Comparison of ENCODE assay signal across 19 cellular contexts in genomic region chrX:96102997-96103396, GRCh38.
DNase-seq lines count a peak whose midpoint lies in the region; ATAC-seq, FAIRE-seq and TF ChIP-seq lines count a peak whose summit lies in the region.
"Had no signal": no experiment of that assay in that cellular context is flagged by ENCODE, and none has a peak within 500 bp of the region (broad histone marks: within the 10 kb centered on the region; RNA-seq: fewer than 3 reads in every experiment).

No MANE protein-coding gene starts in this region.

- TF ChIP-seq CTCF in right atrium auricular region (IDR thresholded peaks at IDR 0.05) (no peak), kidney (IDR thresholded peaks at IDR 0.05; ENCODE audit: borderline replicate concordance, extremely low read depth, insufficient read depth) (no peak)

- no peaks in the 10 kb centered on the region for H3K9me3 ChIP-seq in right atrium auricular region
- no peaks in the 10 kb centered on the region for H3K9me3 ChIP-seq in kidney (ENCODE audit: control insufficient read depth in 1 of 2, low read length in 2 of 2)
- H3K9me3 ChIP-seq: SJSA1 had no signal

- no peak for TF ChIP-seq POLR2A in GM18505 (IDR thresholded peaks at IDR 0.05; ENCODE audit: borderline replicate concordance, extremely low read depth, insufficient read depth, insufficient read length)

- H3K27me3 ChIP-seq in right atrium auricular region, result no peaks in the 10 kb centered on the region
- H3K27me3 ChIP-seq: SJSA1 had no signal

- peak; percentile 15 for DNase-seq in left cardiac atrium
- DNase-seq in right atrium auricular region (ENCODE audit: low spot score), result no peak
- DNase-seq in NCI-H2029 (lab: John Stamatoyannopoulos, UW), result peak; percentile 12
- DNase-seq in kidney, result peak; percentile 29
- peak; percentile 59 for DNase-seq in ureter (ENCODE audit: low spot score)
- no peak for DNase-seq in NCI-H345 (lab: John Stamatoyannopoulos, UW)
- DNase-seq: EL; H9; KG1; NCI-H1048; NCI-H187; NCI-H526 treated with DMSO at 0.1 percent for 48 hours; NK-92 treated with Interleukin-12 subunit alpha and Interleukin-12 subunit beta, amount 100 ng/mL, for 24 hours had no signal

- H3K4me3 ChIP-seq in right atrium auricular region (no peak overlapping the region), kidney (ENCODE audit: low read length in 2 of 2) (no peak overlapping the region)
- H3K4me3 ChIP-seq: SJSA1 had no signal

- no peak overlapping the region for H3K27ac ChIP-seq in right atrium auricular region
- H3K27ac ChIP-seq in kidney (ENCODE audit: low read depth in 2 of 2, low read length in 2 of 2), result no peak overlapping the region
- H3K27ac ChIP-seq: C4-2B, RWPE1, SJSA1 had no signal

- intact Hi-C loops in left cardiac atrium (cut with DNase I) (no loop called here), kidney (cut with DNase I) (no loop called here)

- H3K9ac ChIP-seq in kidney (ENCODE audit: low read length in 2 of 2), result no peak overlapping the region

- H3K4me1 ChIP-seq in right atrium auricular region (no peaks in the 10 kb centered on the region), kidney (ENCODE audit: control insufficient read depth in 1 of 2, insufficient read depth in 1 of 2, low read depth in 1 of 2, low read length in 2 of 2) (no peaks in the 10 kb centered on the region)
- H3K4me1 ChIP-seq: SJSA1 had no signal

- H3K36me3 ChIP-seq in right atrium auricular region, result no peaks in the 10 kb centered on the region
- H3K36me3 ChIP-seq in kidney (ENCODE audit: control insufficient read depth in 1 of 2, insufficient read depth in 2 of 2, low read length in 2 of 2), result no peaks in the 10 kb centered on the region
- H3K36me3 ChIP-seq: SJSA1 had no signal

- no peak for ATAC-seq in left cardiac atrium
- ATAC-seq in GM21367 (IDR thresholded peaks at IDR 0.05; ENCODE audit: unreplicated experiment), result no peak
- ATAC-seq in GM18505 (IDR thresholded peaks at IDR 0.05; ENCODE audit: unreplicated experiment), result no peak
- ATAC-seq: HepG2 had no signal

- FAIRE-seq in kidney (lab: Jason Lieb, UNC), result no peak
- FAIRE-seq: HepG2 had no signal

Comparison
In these comparisons a context has a peak if more than half of its experiments do, and no peak if none do; other contexts are left out.
1. DNase-seq: peak in left cardiac atrium (single experiment), NCI-H2029 (single experiment), kidney (single experiment) and ureter (single experiment); none in right atrium auricular region (single experiment) and NCI-H345 (single experiment).